Comparison of ENCODE assay signal across 8 cellular contexts in genomic region chr5:170225326-170226137, GRCh38. TPM values are rescaled to one million over a fixed set of nuclear protein-coding genes. Genes with fewer than 3 reads are reported as not detected.
DNase-seq lines count a peak whose midpoint lies in the region; ATAC-seq and TF ChIP-seq lines count a peak whose summit lies in the region.

No MANE protein-coding gene starts in this region.

- peaks cover 32% of the 10 kb centered on the region for H3K4me1 Mint-ChIP-seq in HFFc6 (ENCODE audit: low read depth)
- H3K4me1 Mint-ChIP-seq in memory B cell, result peaks cover 2% of the 10 kb centered on the region

- H3K9me3 Mint-ChIP-seq in HFFc6, result no peaks in the 10 kb centered on the region
- H3K9me3 Mint-ChIP-seq in memory B cell, result no peaks in the 10 kb centered on the region

- H3K27me3 Mint-ChIP-seq in HFFc6 (ENCODE audit: insufficient read depth), result peaks cover 4% of the 10 kb centered on the region
- peaks cover 7% of the 10 kb centered on the region for H3K27me3 Mint-ChIP-seq in memory B cell

- peak; percentile 47 for ATAC-seq in memory B cell (ENCODE audit: low read depth)
- no peak for ATAC-seq in HG03565 (IDR thresholded peaks at IDR 0.05; ENCODE audit: unreplicated experiment)

- H3K36me3 Mint-ChIP-seq in HFFc6 (ENCODE audit: low read depth), result no peaks in the 10 kb centered on the region
- no peaks in the 10 kb centered on the region for H3K36me3 Mint-ChIP-seq in memory B cell

- peak; percentile 88 for TF ChIP-seq CTCF in HFFc6 (IDR thresholded peaks at IDR 0.05)

- DNase-seq in COR-L47 (lab: John Stamatoyannopoulos, UW) (peak; percentile 56), HFFc6 (peak; percentile 57), NCI-H526 treated with DMSO at 0.1 percent for 48 hours (lab: John Stamatoyannopoulos, UW) (peak; percentile 77), ecto neural progenitor cell (ENCODE audit: low spot score) (peak; percentile 78), memory B cell (ENCODE audit: low spot score in 2 of 2) (peak; percentile 55 to 63)
- DNase-seq in activated CD4-positive, alpha-beta T cell treated with anti-CD3 and anti-CD28 coated beads, Interleukin-2, amount 50 U/mL, for 48 hours, result peak; percentile 80 to 86
- peak; percentile 47 for DNase-seq in stimulated activated CD8-positive, alpha-beta memory T cell treated with anti-CD3 and anti-CD28 coated beads, Interleukin-15, amount 100 ng/mL, for 24 hours (ENCODE audit: low read depth)

- H3K27ac Mint-ChIP-seq in HFFc6, result no peak overlapping the region
- no peak overlapping the region for H3K27ac Mint-ChIP-seq in memory B cell

- H3K4me3 Mint-ChIP-seq in HFFc6, result no peak overlapping the region
- no peak overlapping the region for H3K4me3 Mint-ChIP-seq in memory B cell

RNA-seq across cellular contexts. Expression of gene C5orf58, which starts 7.3 kb away (rescaled TPM):
- not detected for total RNA-seq in HFFc6 (2021; fragmentation: NEBNext Ultra II Directional; extraction: Animal tissue kit (Norgen Biotek cat#: 25700))
